Comparison of ENCODE assay signal across 8 cellular contexts in the genomic region with DNA sequence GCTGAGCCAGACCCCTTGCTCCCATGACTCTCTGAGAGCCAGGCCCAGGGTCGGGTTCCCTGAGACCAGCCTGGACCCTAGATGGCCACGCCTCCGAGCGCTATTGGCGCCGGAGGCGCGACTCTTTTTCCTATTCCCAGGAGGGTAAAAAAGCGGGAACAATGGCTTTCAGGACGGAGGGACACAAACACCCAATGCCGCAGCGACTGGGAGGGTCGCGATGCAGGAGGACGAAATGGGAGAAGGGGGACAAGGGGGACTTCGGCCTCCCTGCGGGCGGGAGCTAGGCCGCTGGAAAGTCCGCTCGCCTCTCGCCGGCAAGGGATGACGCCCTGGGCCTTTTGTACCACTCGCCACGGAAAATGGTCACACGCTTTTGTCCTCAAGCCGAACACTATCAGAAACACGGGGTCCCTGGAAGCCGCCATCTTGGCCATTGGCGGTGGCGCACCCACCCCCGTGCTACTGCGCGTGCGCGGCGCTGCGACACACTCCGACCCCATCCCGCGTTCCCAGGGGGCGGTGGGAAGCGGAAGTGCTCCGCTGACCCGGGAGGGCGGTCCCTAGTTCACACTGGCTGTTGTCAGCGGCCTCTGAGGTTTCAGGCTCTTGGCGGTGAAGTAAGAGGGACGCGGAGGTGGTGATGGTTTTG.
DNase-seq lines count a peak whose midpoint lies in the region; ATAC-seq, FAIRE-seq and TF ChIP-seq lines count a peak whose summit lies in the region.

No MANE protein-coding gene starts in this region.

- H3K9me3 ChIP-seq in right atrium auricular region (no peaks in the 10 kb centered on the region), psoas muscle (no peaks in the 10 kb centered on the region)

- peak overlapping the region; percentile 65 to 68 for H3K4me3 ChIP-seq in right atrium auricular region
- H3K4me3 ChIP-seq in psoas muscle, result peak overlapping the region; percentile 76
- peak overlapping the region; percentile 62 for H3K4me3 ChIP-seq in urinary bladder (ENCODE audit: low read depth, low read length)

- intact Hi-C loops in psoas muscle (cut with DNase I), result no loop called here

- H3K4me1 ChIP-seq in right atrium auricular region, result peaks cover 0 to 15% of the 10 kb centered on the region in 2 donors
- no peaks in the 10 kb centered on the region for H3K4me1 ChIP-seq in psoas muscle
- no peaks in the 10 kb centered on the region for H3K4me1 ChIP-seq in urinary bladder (ENCODE audit: insufficient read depth)

- DNase-seq in GM12891 (ENCODE audit: insufficient read length, low spot score) (peak; percentile 74), NCI-H1105 treated with DMSO at 0.1 percent for 48 hours (lab: John Stamatoyannopoulos, UW) (peak; percentile 75), T-helper 1 cell (peak; percentile 69 to 84 (median 77)), amniotic stem cell (lab: John Stamatoyannopoulos, UW) (peak; percentile 18), right atrium auricular region (ENCODE audit: low spot score) (peak; percentile 81), psoas muscle (peak; percentile 89 to 94)

- no peak for TF ChIP-seq CTCF in right atrium auricular region (IDR thresholded peaks at IDR 0.05)
- TF ChIP-seq CTCF in psoas muscle (IDR thresholded peaks at IDR 0.05), result no peak

- FAIRE-seq in GM12891 (lab: Jason Lieb, UNC), result peak; percentile 98

- peak overlapping the region; percentile 82 to 89 for H3K27ac ChIP-seq in right atrium auricular region
- H3K27ac ChIP-seq in psoas muscle, result peak overlapping the region; percentile 80
- no peak overlapping the region for H3K27ac ChIP-seq in urinary bladder (ENCODE audit: low read depth)

- 0 out of 2 replicates have a peak, but pooled peaks have one; percentile 50 for TF ChIP-seq POLR2A in GM12891 (IDR thresholded peaks at IDR 0.05; ENCODE audit: low read depth, low read length)

- WGBS in psoas muscle, 3 donors, result 0 to 31% (median 0%) methylated on average over 30 to 51 of the region's 51 CpGs
- under 1% methylated on average over 50 of the region's 51 CpGs for WGBS in urinary bladder

- ATAC-seq in HG02678 (IDR thresholded peaks at IDR 0.05; ENCODE audit: unreplicated experiment), result peak; percentile 95
- peak; percentile 97 to 99 (median 98) for ATAC-seq in psoas muscle

- H3K36me3 ChIP-seq in right atrium auricular region (no peaks in the 10 kb centered on the region), psoas muscle (ENCODE audit: insufficient read depth in 1 of 2, low read depth in 1 of 2) (peaks cover 0 to 28% of the 10 kb centered on the region in 2 donors), urinary bladder (ENCODE audit: insufficient read depth) (no peaks in the 10 kb centered on the region)

- H3K27me3 ChIP-seq in right atrium auricular region (no peaks in the 10 kb centered on the region), psoas muscle (ENCODE audit: insufficient read depth in 3 of 3, low read length in 2 of 3) (peaks cover 0 to 3% (median 0%) of the 10 kb centered on the region in 3 donors)

TF ChIP-seq in GM12891, 5 proteins besides CTCF, POLR2A, EP300 and RAD21:
- TF ChIP-seq PAX5 (IDR thresholded peaks at IDR 0.05; ENCODE audit: insufficient read depth, low read length, severe bottlenecking) (no peak), SPI1 (IDR thresholded peaks at IDR 0.05; ENCODE audit: low read depth, low read length) (peak; percentile 80), POU2F2 (IDR thresholded peaks at IDR 0.05; ENCODE audit: low read depth, low read length) (0 out of 2 replicates have a peak, but pooled peaks have one; percentile 36), POLR2AphosphoS5 (IDR thresholded peaks at IDR 0.05; ENCODE audit: low read depth, low read length) (peak; percentile 70), TAF1 (IDR thresholded peaks at IDR 0.05; ENCODE audit: low read depth, low read length) (no peak)

Comparison
In these comparisons a context has a peak if more than half of its experiments do, and no peak if none do; other contexts are left out.
1. DNase-seq: peak in every context shown above with its lines; median percentile 92 in psoas muscle; 81 in right atrium auricular region; 77 in T-helper 1 cell; 75 in NCI-H1105 treated with DMSO at 0.1 percent for 48 hours; 74 in GM12891; 18 in amniotic stem cell.